20 cellular contexts compared by ENCODE assay signal in the genomic region with DNA sequence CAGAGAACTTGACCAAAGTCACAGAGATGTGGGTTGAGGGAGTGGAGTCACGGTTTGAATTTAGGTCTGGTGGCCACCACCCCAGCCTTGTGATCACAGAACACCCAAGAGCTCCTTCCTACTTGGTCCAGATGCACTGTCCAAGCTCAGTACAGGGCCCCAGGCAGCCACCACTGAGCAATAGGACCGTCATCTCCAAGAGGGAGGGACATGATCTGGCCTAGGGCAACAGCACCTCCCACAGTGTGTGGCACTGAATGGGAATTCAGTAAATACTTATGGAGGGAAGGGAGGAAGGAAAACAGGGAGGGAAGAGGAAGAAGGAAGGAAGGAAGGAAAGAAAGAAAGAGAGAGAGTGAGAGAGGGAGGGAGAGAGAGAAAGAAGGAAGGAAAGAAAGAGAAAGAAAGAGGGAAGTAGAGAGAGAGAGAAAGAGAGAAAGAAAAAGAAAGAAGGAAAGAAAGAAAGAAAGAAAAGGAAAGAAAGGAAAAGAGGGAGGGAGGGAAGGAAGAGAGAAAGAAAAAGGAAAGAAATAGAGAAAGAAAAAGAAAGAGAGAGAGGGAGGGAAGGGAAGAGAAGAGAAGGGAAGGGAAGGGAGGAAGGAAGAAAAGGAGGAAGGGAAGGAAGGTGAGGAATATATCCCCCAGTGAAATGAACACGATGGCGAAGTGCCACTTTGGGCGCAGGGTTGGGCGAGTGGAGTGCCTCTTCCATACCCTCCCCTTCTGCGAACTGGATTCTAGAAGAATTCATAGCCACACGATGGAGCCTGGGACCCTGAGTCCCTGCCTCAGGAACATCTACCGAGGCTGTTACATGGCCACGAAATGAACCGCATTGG.
"Had no signal": no experiment of that assay in that cellular context is flagged by ENCODE, and none has a peak within 500 bp of the region (broad histone marks: within the 10 kb centered on the region; RNA-seq: fewer than 3 reads in every experiment).

No MANE protein-coding gene starts in this region.

- H3K36me3 Mint-ChIP-seq: activated naive CD4-positive, alpha-beta T cell treated with anti-CD3 and anti-CD28 coated beads, Interleukin-2, amount 50 U/mL, for 72 hours had no signal

- DNase-seq: activated gamma-delta T cell; amygdala; caudate nucleus; colonic mucosa; endodermal cell; erythroblast; heart left ventricle; stimulated activated CD4-positive, alpha-beta T cell treated with anti-CD3 and anti-CD28 coated beads, Interleukin-12 subunit alpha, Interleukin-12 subunit beta, amount 100 ng/mL, for 4 hours; stimulated activated CD4-positive, alpha-beta T cell treated with anti-CD3 and anti-CD28 coated beads, Interleukin-1b, Interleukin-23, amount 100 ng/mL, for 48 hours; stimulated activated CD8-positive, alpha-beta memory T cell treated with anti-CD3 and anti-CD28 coated beads, Interleukin-4, amount 100 ng/mL, for 48 hours; stimulated activated naive CD4-positive, alpha-beta T cell treated with Interleukin-2 at 50 U/mL for 16 hours; T-helper 1 cell; T-helper 9 cell; thyroid gland had no signal

- H3K36me3 ChIP-seq: colonic mucosa, gastroesophageal sphincter, heart left ventricle, left lung, prostate gland, right atrium auricular region, thyroid gland had no signal

- ATAC-seq: activated CD4-positive, CD25-positive, alpha-beta regulatory T cell treated with anti-CD3 and anti-CD28 coated beads, Interleukin-2, amount 50 U/mL, for 24 hours; activated naive CD4-positive, alpha-beta T cell treated with anti-CD3 and anti-CD28 coated beads, Interleukin-2, amount 50 U/mL, for 72 hours; gastroesophageal sphincter; heart left ventricle; left lung had no signal

- H3K4me3 ChIP-seq: colonic mucosa, gastroesophageal sphincter, heart left ventricle, left lung, prostate gland, right atrium auricular region, thyroid gland had no signal

- H3K9me3 ChIP-seq: colonic mucosa, prostate gland, thyroid gland had no signal

- H3K27ac Mint-ChIP-seq: activated naive CD4-positive, alpha-beta T cell treated with anti-CD3 and anti-CD28 coated beads, Interleukin-2, amount 50 U/mL, for 72 hours; endodermal cell had no signal

- H3K27me3 ChIP-seq: colonic mucosa, right atrium auricular region, thyroid gland had no signal

- H3K4me3 Mint-ChIP-seq: endodermal cell had no signal

- H3K27ac ChIP-seq: colonic mucosa, gastroesophageal sphincter, heart left ventricle, left lung, prostate gland, right atrium auricular region, thyroid gland had no signal

- H3K4me1 ChIP-seq: colonic mucosa, gastroesophageal sphincter, heart left ventricle, left lung, prostate gland, right atrium auricular region, thyroid gland had no signal
